14 cellular contexts compared by ENCODE assay signal in the genomic region with DNA sequence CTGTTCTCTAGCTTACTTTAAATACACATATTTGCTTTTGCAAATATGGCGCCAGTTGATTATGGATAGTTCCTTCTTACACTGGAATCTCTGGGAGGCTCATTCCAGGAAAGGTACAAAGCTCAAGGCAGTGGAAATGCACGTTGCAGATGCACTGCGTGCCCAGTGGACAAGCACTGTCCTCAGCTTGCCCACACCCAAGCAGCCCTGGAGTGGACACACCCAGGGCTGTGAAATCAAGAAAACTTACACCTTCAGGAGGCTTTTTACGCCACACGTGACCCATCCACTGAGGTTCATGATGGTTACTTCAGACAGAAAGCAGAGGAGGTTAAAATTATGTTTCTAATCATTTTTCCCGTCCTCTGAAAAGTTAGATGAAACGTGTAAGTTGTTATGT.
DNase-seq lines count a peak whose midpoint lies in the region; ATAC-seq, FAIRE-seq and TF ChIP-seq lines count a peak whose summit lies in the region.
"Had no signal": no experiment of that assay in that cellular context is flagged by ENCODE, and none has a peak within 500 bp of the region (broad histone marks: within the 10 kb centered on the region; RNA-seq: fewer than 3 reads in every experiment).

No MANE protein-coding gene starts in this region.

- no peak for FAIRE-seq in H1 (lab: Jason Lieb, UNC)
- no peak for FAIRE-seq in pancreas (lab: Jason Lieb, UNC)
- FAIRE-seq: GM12878 had no signal

- intact Hi-C loops in mucosa of descending colon (cut with DNase I, micrococcal nuclease), result no loop called here
- intact Hi-C loops in pancreas (cut with DNase I), result no loop called here

- H3K9me3 ChIP-seq in H1 (ENCODE audit: insufficient read depth in 2 of 2, low read depth in 1 of 2, low read length in 1 of 2), result no peaks in the 10 kb centered on the region
- H3K9me3 ChIP-seq in mucosa of descending colon, result no peaks in the 10 kb centered on the region
- H3K9me3 ChIP-seq in pancreas, result no peaks in the 10 kb centered on the region
- H3K9me3 ChIP-seq: BLaER1 treated with 17β-estradiol and CSF1 and Interleukin-3, amounts not matched to agents 10 nM and 100 nM had no signal

- no peak overlapping the region for H3K4ac ChIP-seq in H1 (replicated peaks; ENCODE audit: insufficient read length, low read depth, low read length)

- no peak overlapping the region for H2BK20ac ChIP-seq in H1 (ENCODE audit: low read length)

- H3K23me2 ChIP-seq in H1 (ENCODE audit: low read depth, low read length), result no peaks in the 10 kb centered on the region; the same call in 1 of the 2 replicates

- H2BK120ac ChIP-seq in H1 (replicated peaks; ENCODE audit: low read depth, low read length), result no peak overlapping the region

- 88% methylated on average over 7 of the region's 7 CpGs; no CpG with 5 or more reads in 1 of the 2 experiments for WGBS in H1 (ENCODE audit: extremely low coverage in 1 of 2, insufficient coverage in 1 of 2, insufficient read length in 1 of 2, insufficient replicate concordance in 2 of 2, low coverage in 1 of 2, low lambda C conversion rate in 2 of 2, missing lambda C conversion rate in 1 of 2), 2 experiments
- 87 to 89% methylated on average over 7 of the region's 7 CpGs for WGBS in pancreas, 2 donors

- H3K4me1 ChIP-seq in H1 (replicated peaks in 1 of 4; ENCODE audit: control insufficient read depth in 3 of 4, insufficient read depth in 4 of 4, low read length in 3 of 4), result no peaks in the 10 kb centered on the region; a peak in 1 of 7 replicates
- no peaks in the 10 kb centered on the region for H3K4me1 ChIP-seq in mucosa of descending colon (ENCODE audit: low read depth)
- H3K4me1 ChIP-seq in pancreas, result no peaks in the 10 kb centered on the region
- H3K4me1 ChIP-seq: BLaER1 treated with 17β-estradiol and CSF1 and Interleukin-3, amounts not matched to agents 10 nM and 100 nM had no signal

- H2BK15ac ChIP-seq in H1 (ENCODE audit: low read length), result 0 out of 2 replicates have a peak overlapping the region, but pooled peaks have one; percentile 25

- POLR2A ChIA-PET in H1 (lab: Charles Lee; ENCODE audit: partially characterized antibody), result no interaction called here

- 0 out of 2 replicates have a peak overlapping the region, but pooled peaks have one; percentile 32 for H2AK5ac ChIP-seq in H1 (ENCODE audit: low read depth, low read length)

- no peaks in the 10 kb centered on the region for H3K79me2 ChIP-seq in H1 (ENCODE audit: control insufficient read depth in 1 of 2, insufficient read depth in 2 of 2, low read length in 2 of 2)

- no peaks in the 10 kb centered on the region for H4K20me1 ChIP-seq in H1 (replicated peaks in 1 of 2; ENCODE audit: control insufficient read depth in 1 of 2, insufficient read depth in 2 of 2, low read length in 2 of 2)
- H4K20me1 ChIP-seq: BLaER1 treated with 17β-estradiol and CSF1 and Interleukin-3, amounts not matched to agents 10 nM and 100 nM had no signal

- H3K27ac ChIP-seq in H1 (ENCODE audit: low read depth, low read length), result no peak overlapping the region
- H3K27ac ChIP-seq in pancreas, result no peak overlapping the region
- H3K27ac ChIP-seq: BLaER1 treated with 17β-estradiol and CSF1 and Interleukin-3, amounts not matched to agents 10 nM and 100 nM; GM23248 had no signal

- no peak overlapping the region for H2BK5ac ChIP-seq in H1 (ENCODE audit: low read depth, low read length)

- no peak overlapping the region for H4K5ac ChIP-seq in H1 (ENCODE audit: insufficient read length, low read depth, low read length)

- no peak overlapping the region for H2AFZ ChIP-seq in H1 (ENCODE audit: low read length)
- H2AFZ ChIP-seq: GM23248 had no signal

- no peak overlapping the region for H3K14ac ChIP-seq in H1 (ENCODE audit: insufficient read length)

- TF ChIP-seq POLR2A in H1 (IDR thresholded peaks at IDR 0.05; ENCODE audit: control extremely low read depth in 1 of 2, low read depth in 2 of 2, low read length in 2 of 2), result no peak

- no peak overlapping the region for H4K8ac ChIP-seq in H1 (ENCODE audit: extremely low read depth, insufficient read depth, low read length)

- no peak overlapping the region for H3K18ac ChIP-seq in H1 (ENCODE audit: extremely low read depth, low read length)

- H3K9ac ChIP-seq in H1 (replicated peaks in 1 of 4; ENCODE audit: extremely low read depth in 1 of 4, low read depth in 3 of 4, low read length in 3 of 4), result no peak overlapping the region
- H3K9ac ChIP-seq: BLaER1 treated with 17β-estradiol and CSF1 and Interleukin-3, amounts not matched to agents 10 nM and 100 nM; GM23248 had no signal

- ATAC-seq in mucosa of descending colon (peak; percentile 99), pancreas (no peak)
- ATAC-seq: GM12878 had no signal

- TF ChIP-seq CTCF in H1 (IDR thresholded peaks at IDR 0.05; ENCODE audit: control extremely low read depth in 1 of 3, insufficient read depth in 1 of 3, low read depth in 1 of 3, low read length in 3 of 3) (no peak), mucosa of descending colon (IDR thresholded peaks at IDR 0.05) (no peak), pancreas (IDR thresholded peaks at IDR 0.05) (no peak)

- CTCF ChIA-PET in H1 (lab: Charles Lee; ENCODE audit: partially characterized antibody), result interaction anchor here (1.3 to 6.6 kb wide), 2 partner anchors 15 to 26 kb away, joined by 4 to 40 read pairs; no protein-coding TSS in a partner anchor

- no peaks in the 10 kb centered on the region for H3K79me1 ChIP-seq in H1 (ENCODE audit: low read depth, low read length)

- H2BK12ac ChIP-seq in H1 (ENCODE audit: low read depth, low read length), result peak overlapping the region; percentile 64; the same call in 1 of the 2 replicates

- H3K4me2 ChIP-seq in H1 (ENCODE audit: insufficient read depth in 1 of 2, low read depth in 2 of 2, low read length in 2 of 2), result no peak overlapping the region
- H3K4me2 ChIP-seq: BLaER1 treated with 17β-estradiol and CSF1 and Interleukin-3, amounts not matched to agents 10 nM and 100 nM had no signal

- no peak for TF ChIP-seq RAD21 in H1 (IDR thresholded peaks at IDR 0.05 in 1 of 2, conservative IDR thresholded peaks at IDR 0.05 in 1 of 2; ENCODE audit: low read depth in 2 of 2, low read length in 2 of 2)

- H3K4me3 ChIP-seq in H1 (ENCODE audit: extremely low read depth in 1 of 4, insufficient read depth in 2 of 4, low read depth in 3 of 4, low read length in 4 of 4), result no peak overlapping the region
- no peak overlapping the region for H3K4me3 ChIP-seq in mucosa of descending colon
- no peak overlapping the region for H3K4me3 ChIP-seq in pancreas
- H3K4me3 ChIP-seq: BLaER1 treated with 17β-estradiol and CSF1 and Interleukin-3, amounts not matched to agents 10 nM and 100 nM; GM12878; GM23248 had no signal

- H3K36me3 ChIP-seq in H1 (ENCODE audit: control insufficient read depth in 2 of 4, insufficient read depth in 4 of 4, low read length in 3 of 4) (no peaks in the 10 kb centered on the region), mucosa of descending colon (ENCODE audit: low read depth) (no peaks in the 10 kb centered on the region), pancreas (no peaks in the 10 kb centered on the region)

- no peak for TF ChIP-seq EP300 in H1 (IDR thresholded peaks at IDR 0.05; ENCODE audit: borderline replicate concordance in 1 of 2, low read depth in 2 of 2, low read length in 2 of 2)

- H3K27me3 ChIP-seq in H1 (replicated peaks in 1 of 4; ENCODE audit: control insufficient read depth in 3 of 4, extremely low read depth in 1 of 4, insufficient read depth in 3 of 4, low read length in 3 of 4) (no peaks in the 10 kb centered on the region), pancreas (no peaks in the 10 kb centered on the region)
- H3K27me3 ChIP-seq: BLaER1 treated with 17β-estradiol and CSF1 and Interleukin-3, amounts not matched to agents 10 nM and 100 nM had no signal

- H3K56ac ChIP-seq in H1 (replicated peaks; ENCODE audit: insufficient read length, low read depth, low read length), result no peak overlapping the region

- no peak overlapping the region for H3K23ac ChIP-seq in H1 (ENCODE audit: insufficient read length)

- H4K91ac ChIP-seq in H1 (replicated peaks; ENCODE audit: insufficient read length, low read length), result no peak overlapping the region

- DNase-seq in NCI-H146 treated with DMSO at 0.1 percent for 48 hours (lab: John Stamatoyannopoulos, UW; ENCODE audit: unreplicated experiment) (peak; percentile 18), H1 (ENCODE audit: low read depth in 1 of 2, low spot score in 2 of 2) (no peak), mucosa of descending colon (peak; percentile 45 to 62 (median 62)), NCI-H748 (lab: John Stamatoyannopoulos, UW; ENCODE audit: unreplicated experiment) (no peak), pancreas (no peak), occipital lobe (lab: John Stamatoyannopoulos, UW) (no peak)
- no peak for DNase-seq in activated T-cell treated with anti-CD3 and anti-CD28 coated beads, Interleukin-2, amount 50 U/mL, for 48 hours
- DNase-seq: ACHN; CD4-positive, CD25-positive, alpha-beta regulatory T cell; DMS79; GM23248; H7 had no signal

TF ChIP-seq in H1, 55 proteins besides CTCF, POLR2A, EP300 and RAD21 (continues in another document):
- TF ChIP-seq FOSL1 (IDR thresholded peaks at IDR 0.05; ENCODE audit: insufficient read depth, low read depth, low read length), result no peak
- no peak for TF ChIP-seq NRF1 (IDR thresholded peaks at IDR 0.05; ENCODE audit: low read depth, low read length)
- no peak for TF ChIP-seq BCL11A (IDR thresholded peaks at IDR 0.05; ENCODE audit: low read depth in 2 of 2, low read length in 2 of 2)
- TF ChIP-seq TAF1 (IDR thresholded peaks at IDR 0.05; ENCODE audit: low read depth, low read length), result no peak
- TF ChIP-seq KDM5A (IDR thresholded peaks at IDR 0.05; ENCODE audit: low read length), result no peak
- TF ChIP-seq SP4 (IDR thresholded peaks at IDR 0.05; ENCODE audit: low read length), result no peak
- no peak for TF ChIP-seq SIN3A (conservative IDR thresholded peaks at IDR 0.05 in 1 of 2, IDR thresholded peaks at IDR 0.05 in 1 of 2; ENCODE audit: low read depth in 1 of 2, low read length in 2 of 2)
- TF ChIP-seq KDM1A (IDR thresholded peaks at IDR 0.05; ENCODE audit: borderline replicate concordance, low read length), result no peak

Comparison
In these comparisons a context has a peak if more than half of its experiments do, and no peak if none do; other contexts are left out.
1. DNase-seq: peak in NCI-H146 treated with DMSO at 0.1 percent for 48 hours (single experiment) and mucosa of descending colon (3 of 3); none in H1 (0 of 2), NCI-H748 (single experiment), pancreas (0 of 6), activated T-cell treated with anti-CD3 and anti-CD28 coated beads, Interleukin-2, amount 50 U/mL, for 48 hours (0 of 2) and occipital lobe (single experiment).